8 cellular contexts compared by ENCODE assay signal in the genomic region with DNA sequence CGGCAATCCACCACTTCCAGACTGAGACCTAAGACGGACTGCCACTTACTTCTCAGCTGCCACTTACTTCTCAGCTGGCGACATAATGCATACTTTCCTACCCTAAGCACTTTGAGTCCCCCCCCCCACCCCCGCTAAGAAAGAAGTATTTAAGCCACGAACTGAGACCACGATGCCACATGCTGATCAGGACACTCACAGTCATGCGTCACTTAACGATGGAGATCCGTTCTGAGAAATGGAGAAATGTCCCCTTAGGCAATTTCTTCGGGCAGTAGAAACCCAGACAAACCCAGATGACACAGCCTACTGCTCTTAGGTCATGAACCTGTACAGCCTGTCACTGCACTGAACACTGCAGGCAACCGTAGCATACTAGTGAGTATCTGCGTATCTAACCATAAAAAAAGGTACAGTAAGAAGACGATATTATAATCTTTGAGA. TPM values are rescaled to one million over a fixed set of nuclear protein-coding genes. Genes with fewer than 3 reads are reported as not detected.
A peak's percentile ranks its signal among the peaks of the same experiment; 100 is the strongest.
DNase-seq lines count a peak whose midpoint lies in the region; ATAC-seq, FAIRE-seq and TF ChIP-seq lines count a peak whose summit lies in the region.

No MANE protein-coding gene starts in this region.

- H3K36me3 ChIP-seq in Panc1 (ENCODE audit: control insufficient read depth, insufficient read depth, low read length) (no peaks in the 10 kb centered on the region; the same call in 1 of the 2 replicates), cardiac muscle cell (no peaks in the 10 kb centered on the region)

- H3K9me3 ChIP-seq in Panc1 (ENCODE audit: control insufficient read depth, insufficient read depth, low read depth, low read length) (no peaks in the 10 kb centered on the region), cardiac muscle cell (ENCODE audit: low read depth) (no peaks in the 10 kb centered on the region)

- peaks cover 13% of the 10 kb centered on the region for H3K36me3 Mint-ChIP-seq in activated naive CD8-positive, alpha-beta T cell treated with anti-CD3 and anti-CD28 coated beads, Interleukin-2, amount 10 ng/mL, durations not matched to agents 7 days and 5 days

- in situ Hi-C loops in Panc1 (cut with HindIII; ENCODE audit: low pct_unique_long_range_greater_than_20kb, low sequenced_read_pairs), result no loop called here

- H3K4me1 ChIP-seq in Panc1 (ENCODE audit: control insufficient read depth, insufficient read depth, low read length), result peaks cover 23% of the 10 kb centered on the region
- peaks cover 25% of the 10 kb centered on the region for H3K4me1 ChIP-seq in cardiac muscle cell (ENCODE audit: low read depth)

- CTCF ChIA-PET in AG04449 (lab: Yijun Ruan, JAX), result no interaction called here
- CTCF ChIA-PET in Panc1 (lab: Charles Lee), result no interaction called here

- no peak for TF ChIP-seq CTCF in AG04449 (IDR thresholded peaks at IDR 0.05; ENCODE audit: insufficient read depth, low read length, missing control alignments)
- TF ChIP-seq CTCF in Panc1 (IDR thresholded peaks at IDR 0.05), result no peak
- TF ChIP-seq CTCF in cardiac muscle cell (IDR thresholded peaks at IDR 0.05; ENCODE audit: low read depth, low read length), result no peak

- peaks cover 2% of the 10 kb centered on the region for H3K27me3 Mint-ChIP-seq in activated naive CD8-positive, alpha-beta T cell treated with anti-CD3 and anti-CD28 coated beads, Interleukin-2, amount 10 ng/mL, durations not matched to agents 7 days and 5 days

- H3K27me3 ChIP-seq in Panc1 (ENCODE audit: control insufficient read depth, insufficient read depth, low read length), result no peaks in the 10 kb centered on the region
- H3K27me3 ChIP-seq in cardiac muscle cell, result no peaks in the 10 kb centered on the region

- POLR2A ChIA-PET in AG04449 (lab: Yijun Ruan, JAX) (no interaction called here), Panc1 (lab: Charles Lee) (no interaction called here)
- POLR2A ChIA-PET in activated naive CD8-positive, alpha-beta T cell treated with anti-CD3 and anti-CD28 coated beads, Interleukin-2, amount 10 ng/mL, durations not matched to agents 7 days and 5 days (lab: Charles Lee), result no interaction called here

- BruUV-seq in Panc1 (replicated peaks; lab: Mats Ljungman, UMichigan), result no TSS peak

- H3K4me3 Mint-ChIP-seq in activated naive CD8-positive, alpha-beta T cell treated with anti-CD3 and anti-CD28 coated beads, Interleukin-2, amount 10 ng/mL, durations not matched to agents 7 days and 5 days, result peak overlapping the region; percentile 98

- H3K27ac Mint-ChIP-seq in activated naive CD8-positive, alpha-beta T cell treated with anti-CD3 and anti-CD28 coated beads, Interleukin-2, amount 10 ng/mL, durations not matched to agents 7 days and 5 days, result peak overlapping the region; percentile 97

- peak; percentile 66 for FAIRE-seq in GM18507 (lab: Jason Lieb, UNC)

- peaks cover 7% of the 10 kb centered on the region for H3K9me3 Mint-ChIP-seq in activated naive CD8-positive, alpha-beta T cell treated with anti-CD3 and anti-CD28 coated beads, Interleukin-2, amount 10 ng/mL, durations not matched to agents 7 days and 5 days

- H3K4me1 Mint-ChIP-seq in activated naive CD8-positive, alpha-beta T cell treated with anti-CD3 and anti-CD28 coated beads, Interleukin-2, amount 10 ng/mL, durations not matched to agents 7 days and 5 days, result peaks cover 27% of the 10 kb centered on the region

- ATAC-seq in HG03097 (IDR thresholded peaks at IDR 0.05; ENCODE audit: low FRiP score, unreplicated experiment) (peak; percentile 27), Panc1 (peak; percentile 68)
- ATAC-seq in activated naive CD8-positive, alpha-beta T cell treated with anti-CD3 and anti-CD28 coated beads, Interleukin-2, amount 10 ng/mL, durations not matched to agents 7 days and 5 days (ENCODE audit: low read depth), result peak; percentile 62

- H3K27ac ChIP-seq in Panc1 (ENCODE audit: low read length) (peak overlapping the region; percentile 96), cardiac muscle cell (peak overlapping the region; percentile 85)

- no peak for DNase-seq in AG04449 (ENCODE audit: low read depth, low spot score)
- no peak for DNase-seq in GM18507 (ENCODE audit: extremely low spot score, insufficient read length, low read depth)
- DNase-seq in Panc1 (ENCODE audit: low read depth, low spot score), result peak; percentile 20
- no peak for DNase-seq in activated naive CD8-positive, alpha-beta T cell treated with anti-CD3 and anti-CD28 coated beads, Interleukin-2, amount 10 ng/mL, durations not matched to agents 7 days and 5 days
- peak; percentile 33 to 37 for DNase-seq in cardiac muscle cell (ENCODE audit: low read depth in 1 of 2, low spot score in 1 of 2)
- peak; percentile 65 for DNase-seq in pons (ENCODE audit: low spot score)
- no peak for DNase-seq in cortex of kidney (lab: John Stamatoyannopoulos, UW)

- intact Hi-C loops in Panc1 (cut with micrococcal nuclease; ENCODE audit: unreplicated experiment), result no loop called here

- H3K4me3 ChIP-seq in AG04449 (ENCODE audit: low read depth, low read length) (peak overlapping the region; percentile 98), Panc1 (ENCODE audit: low read depth in 2 of 2, low read length in 2 of 2) (peak overlapping the region; percentile 99), cardiac muscle cell (peak overlapping the region; percentile 49)

RNA-seq across cellular contexts. Expression of gene IFNGR1, which starts 0.7 kb away (rescaled TPM):
- total RNA-seq in Panc1 (2021; ENCODE audit: unreplicated experiment), result 23.4 TPM
- polyA plus RNA-seq in Panc1 (2012; ENCODE audit: insufficient read length), result 20.8 TPM
- 10 to 100 TPM; 29.1 to 29.8 TPM for total RNA-seq in activated naive CD8-positive, alpha-beta T cell treated with anti-CD3 and anti-CD28 coated beads, Interleukin-2, amount 10 ng/mL, durations not matched to agents 7 days and 5 days
- 19.2 and 23.2 TPM in 2 replicates for total RNA-seq in cardiac muscle cell
- polyA plus RNA-seq in cardiac muscle cell, result 36.9 and 38.4 TPM in 2 replicates

RNA-seq across cellular contexts. Expression of gene IL22RA2, which starts 45.1 kb away (rescaled TPM):
- total RNA-seq in Panc1 (2021; ENCODE audit: unreplicated experiment) (not detected), cardiac muscle cell (not detected in 2 replicates)
- not detected for polyA plus RNA-seq in Panc1 (2012; ENCODE audit: insufficient read length)
- total RNA-seq in activated naive CD8-positive, alpha-beta T cell treated with anti-CD3 and anti-CD28 coated beads, Interleukin-2, amount 10 ng/mL, durations not matched to agents 7 days and 5 days, result not detected
- polyA plus RNA-seq in cardiac muscle cell, result not detected in 2 replicates

Comparison
In these comparisons a context has a peak if more than half of its experiments do, and no peak if none do; other contexts are left out.
1. DNase-seq: peak in Panc1 (single experiment), cardiac muscle cell (2 of 2) and pons (single experiment); none in AG04449 (single experiment), GM18507 (single experiment), activated naive CD8-positive, alpha-beta T cell treated with anti-CD3 and anti-CD28 coated beads, Interleukin-2, amount 10 ng/mL, durations not matched to agents 7 days and 5 days (single experiment) and cortex of kidney (single experiment).
2. H3K4me3 ChIP-seq: peak in every context shown above with its lines; median percentile 99 in Panc1; 98 in AG04449; 49 in cardiac muscle cell.
3. Peak in every context shown above with its lines, with median percentiles within 50 percentile points of each other: ATAC-seq.